ENCODE assay signal across 13 cellular contexts in genomic region chr1:75745276-75745675, GRCh38. TPM values are rescaled to one million over a fixed set of nuclear protein-coding genes. Genes with fewer than 3 reads are reported as not detected.
DNase-seq lines count a peak whose midpoint lies in the region; ATAC-seq, FAIRE-seq and TF ChIP-seq lines count a peak whose summit lies in the region.
"Had no signal": no experiment of that assay in that cellular context is flagged by ENCODE, and none has a peak within 500 bp of the region (broad histone marks: within the 10 kb centered on the region; RNA-seq: fewer than 3 reads in every experiment).

No MANE protein-coding gene starts in this region.

- H3K36me3 ChIP-seq in neutrophil (peaks cover 24% of the 10 kb centered on the region), MM.1S (replicated peaks; ENCODE audit: insufficient read depth, low read length) (no peaks in the 10 kb centered on the region; the same call in 1 of the 2 replicates)

- FAIRE-seq in GM19239 (lab: Jason Lieb, UNC): peak; percentile 44

- DNase-seq in GM19239 (ENCODE audit: insufficient read length, low spot score): no peak
- DNase-seq in Jurkat, Clone E6-1 (ENCODE audit: low read depth, low spot score): peak; percentile 45
- no peak for DNase-seq in stimulated activated CD4-positive, alpha-beta T cell treated with anti-CD3 and anti-CD28 coated beads, Interleukin-4, amount 100 ng/mL, for 1 hour
- no peak for DNase-seq in posterior vena cava (ENCODE audit: low spot score)
- DNase-seq in ecto neural progenitor cell (ENCODE audit: low spot score): no peak
- no peak for DNase-seq in MM.1S
- DNase-seq: activated CD4-positive, alpha-beta T cell treated with anti-CD3 and anti-CD28 coated beads for 4 hours; GDM1; left ventricle myocardium inferior; OCI-M1; stimulated activated naive CD4-positive, alpha-beta T cell had no signal

- H3K9me2 ChIP-seq in MM.1S (replicated peaks; ENCODE audit: insufficient read depth, low read length): no peaks in the 10 kb centered on the region

- H2AFZ ChIP-seq in MM.1S (ENCODE audit: low read length): no peak overlapping the region

- no peak overlapping the region for H3K4me2 ChIP-seq in MM.1S (ENCODE audit: low read depth, low read length)

- no peaks in the 10 kb centered on the region for H3K79me2 ChIP-seq in MM.1S (ENCODE audit: low read length)

- H3K9me3 ChIP-seq in neutrophil (no peaks in the 10 kb centered on the region), MM.1S (replicated peaks; ENCODE audit: insufficient read depth, low read length) (no peaks in the 10 kb centered on the region)
- H3K9me3 ChIP-seq: left ventricle myocardium inferior had no signal

- H3K4me3 ChIP-seq in Jurkat, Clone E6-1 (ENCODE audit: low read length): no peak overlapping the region
- H3K4me3 ChIP-seq in neutrophil (ENCODE audit: low read depth in 1 of 2, low read length in 1 of 2) (no peak overlapping the region), MM.1S (ENCODE audit: low read length) (no peak overlapping the region)
- H3K4me3 ChIP-seq: left ventricle myocardium inferior had no signal

- no peaks in the 10 kb centered on the region for H3K27me3 ChIP-seq in neutrophil
- H3K27me3 ChIP-seq in MM.1S (replicated peaks; ENCODE audit: insufficient read depth, low read length): no peaks in the 10 kb centered on the region

- H3K27ac ChIP-seq in neutrophil: peak overlapping the region; percentile 46
- no peak overlapping the region for H3K27ac ChIP-seq in MM.1S (ENCODE audit: low read length)
- H3K27ac ChIP-seq: left ventricle myocardium inferior had no signal

- no peak overlapping the region for H3K9ac ChIP-seq in MM.1S (ENCODE audit: low read length)

- no peaks in the 10 kb centered on the region for H4K20me1 ChIP-seq in MM.1S (ENCODE audit: insufficient read depth, low read length)

- H3K4me1 ChIP-seq in neutrophil (ENCODE audit: control insufficient read depth in 1 of 2, insufficient read depth in 1 of 2, low read depth in 1 of 2, low read length in 1 of 2) (peaks cover 14 to 18% of the 10 kb centered on the region in 2 experiments), MM.1S (ENCODE audit: low read length) (no peaks in the 10 kb centered on the region)
- H3K4me1 ChIP-seq: left ventricle myocardium inferior had no signal

- peak; percentile 92 for ATAC-seq in HG02852 (IDR thresholded peaks at IDR 0.05; ENCODE audit: unreplicated experiment)

- no peaks in the 10 kb centered on the region for H3F3A ChIP-seq in MM.1S (ENCODE audit: insufficient read depth, low read length)

- intact Hi-C loops in posterior vena cava (cut with DNase I): no loop called here

- no peak for TF ChIP-seq CTCF in neutrophil (IDR thresholded peaks at IDR 0.05)
- TF ChIP-seq CTCF in MM.1S (IDR thresholded peaks at IDR 0.05; ENCODE audit: low read length): no peak

RNA-seq across cellular contexts. Expression of gene ACADM, which starts 20.8 kb away (rescaled TPM):
- 128 TPM for polyA plus RNA-seq in Jurkat, Clone E6-1 (2012; ENCODE audit: insufficient read depth, insufficient read length)
- total RNA-seq in posterior vena cava: 10 to 100 TPM; 33.4 to 38.1 TPM

RNA-seq across cellular contexts. Expression of gene RABGGTB, which starts 40.8 kb away (rescaled TPM):
- polyA plus RNA-seq in Jurkat, Clone E6-1 (2012; ENCODE audit: insufficient read depth, insufficient read length): 124 TPM
- total RNA-seq in posterior vena cava: 10 to 100 TPM; 49.7 to 49.9 TPM

RNA-seq across cellular contexts. Expression of gene MSH4, which starts 51.4 kb away (rescaled TPM):
- polyA plus RNA-seq in Jurkat, Clone E6-1 (2012; ENCODE audit: insufficient read depth, insufficient read length): 1.1 TPM
- total RNA-seq in posterior vena cava: under 1 TPM; 0.37 to 0.76 TPM
